ENCODE assay signal across 8 cellular contexts in the genomic region with DNA sequence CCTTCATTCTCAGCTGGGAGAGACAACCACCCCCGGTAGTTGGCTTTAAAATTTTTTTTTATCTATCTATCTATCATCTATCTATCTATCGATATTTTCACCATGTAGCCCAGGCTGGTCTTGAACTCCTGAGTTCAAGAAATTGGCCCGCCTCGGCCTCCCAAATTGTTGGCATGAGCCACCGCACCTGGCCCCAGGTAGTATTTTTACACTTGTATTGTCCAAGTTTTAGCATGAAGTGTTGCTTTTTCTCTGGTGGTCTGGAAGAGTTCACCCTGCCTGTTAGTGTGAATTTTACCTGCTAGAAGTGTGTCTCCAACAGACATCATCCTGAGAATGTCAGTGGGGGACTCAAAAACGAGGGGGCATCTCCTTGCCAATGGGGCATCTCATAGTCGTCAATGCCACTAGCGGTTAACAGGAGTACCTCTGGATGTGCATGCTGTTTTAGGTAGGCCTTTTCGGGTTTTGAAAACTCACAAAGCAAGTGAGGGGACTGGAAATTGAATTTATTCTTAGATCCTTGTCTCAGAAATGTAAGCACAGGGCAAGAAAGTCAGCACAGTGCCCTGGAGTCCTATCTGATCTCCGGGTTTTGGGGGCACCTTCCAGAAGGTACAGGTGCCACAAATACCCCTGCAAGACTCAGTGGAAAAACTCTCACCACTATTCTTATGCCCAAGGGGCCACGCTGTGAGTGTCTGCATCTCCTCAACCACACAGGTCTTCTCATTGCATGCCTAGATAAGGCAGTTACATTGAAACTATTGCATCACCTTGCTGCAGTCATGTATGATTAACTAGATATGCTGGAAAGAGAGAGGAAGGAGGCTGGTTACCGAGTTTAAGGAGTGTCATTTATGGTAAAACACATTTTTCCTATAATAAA. TPM values are rescaled to one million over a fixed set of nuclear protein-coding genes. Genes with fewer than 3 reads are reported as not detected.
DNase-seq lines count a peak whose midpoint lies in the region; ATAC-seq, FAIRE-seq and TF ChIP-seq lines count a peak whose summit lies in the region.

No MANE protein-coding gene starts in this region.

- no peaks in the 10 kb centered on the region for H3K27me3 ChIP-seq in CD8-positive, alpha-beta T cell (ENCODE audit: insufficient read depth, low read length)

- H3K4me3 ChIP-seq in CD8-positive, alpha-beta T cell (ENCODE audit: low read depth, low read length): no peak overlapping the region

- no peak for FAIRE-seq in D721Med (lab: Jason Lieb, UNC)

- CTCF ChIA-PET in CD8-positive, alpha-beta T cell (lab: Charles Lee): no interaction called here
- CTCF ChIA-PET in activated CD8-positive, alpha-beta memory T cell treated with anti-CD3 and anti-CD28 coated beads, Interleukin-2, amount 10 ng/mL, durations not matched to agents 7 days and 5 days (lab: Charles Lee): interaction anchor here (1.1 kb wide), 2 partner anchors 20 to 34 kb away, joined by 3 to 4 read pairs; no protein-coding TSS in a partner anchor

- no peak for DNase-seq in CD8-positive, alpha-beta T cell
- DNase-seq in activated CD8-positive, alpha-beta memory T cell treated with anti-CD3 and anti-CD28 coated beads, Interleukin-2, amount 10 ng/mL, durations not matched to agents 7 days and 5 days: peak; percentile 65
- DNase-seq in naive thymus-derived CD8-positive, alpha-beta T cell: no peak
- no peak for DNase-seq in NCI-H82 treated with DMSO at 0.1 percent for 48 hours (lab: John Stamatoyannopoulos, UW; ENCODE audit: unreplicated experiment)
- no peak for DNase-seq in ecto neural progenitor cell (ENCODE audit: low spot score)
- no peak for DNase-seq in D721Med (ENCODE audit: insufficient read length, low spot score)

- no peak for TF ChIP-seq CTCF in CD8-positive, alpha-beta T cell (IDR thresholded peaks at IDR 0.05)
- no peak for TF ChIP-seq CTCF in D721Med (IDR thresholded peaks at IDR 0.05; ENCODE audit: insufficient read depth, missing control alignments)

- peak overlapping the region; percentile 1 for H3K4me3 Mint-ChIP-seq in CD8-positive, alpha-beta T cell
- H3K4me3 Mint-ChIP-seq in activated CD8-positive, alpha-beta memory T cell treated with anti-CD3 and anti-CD28 coated beads, Interleukin-2, amount 10 ng/mL, durations not matched to agents 7 days and 5 days: peak overlapping the region; percentile 74
- H3K4me3 Mint-ChIP-seq in naive thymus-derived CD8-positive, alpha-beta T cell: peak overlapping the region in 7 of 10 donors; percentile 11 to 74 (median 27)

- peaks cover 6% of the 10 kb centered on the region for H3K4me1 ChIP-seq in CD8-positive, alpha-beta T cell (ENCODE audit: insufficient read depth, low read length)

- no peaks in the 10 kb centered on the region for H3K9me3 ChIP-seq in CD8-positive, alpha-beta T cell (ENCODE audit: low read length)

- H3K4me1 Mint-ChIP-seq in CD8-positive, alpha-beta T cell (ENCODE audit: low read depth): peaks cover 26% of the 10 kb centered on the region
- peaks cover 45% of the 10 kb centered on the region for H3K4me1 Mint-ChIP-seq in activated CD8-positive, alpha-beta memory T cell treated with anti-CD3 and anti-CD28 coated beads, Interleukin-2, amount 10 ng/mL, durations not matched to agents 7 days and 5 days
- peaks cover 2 to 32% (median 18%) of the 10 kb centered on the region in 4 donors for H3K4me1 Mint-ChIP-seq in naive thymus-derived CD8-positive, alpha-beta T cell

- peaks cover 2% of the 10 kb centered on the region for H3K27me3 Mint-ChIP-seq in CD8-positive, alpha-beta T cell (ENCODE audit: low read depth)
- no peaks in the 10 kb centered on the region for H3K27me3 Mint-ChIP-seq in activated CD8-positive, alpha-beta memory T cell treated with anti-CD3 and anti-CD28 coated beads, Interleukin-2, amount 10 ng/mL, durations not matched to agents 7 days and 5 days
- no peaks in the 10 kb centered on the region for H3K27me3 Mint-ChIP-seq in naive thymus-derived CD8-positive, alpha-beta T cell

- POLR2A ChIA-PET in CD8-positive, alpha-beta T cell (lab: Charles Lee): no interaction called here
- POLR2A ChIA-PET in naive thymus-derived CD8-positive, alpha-beta T cell (lab: Charles Lee): no interaction called here

- no peaks in the 10 kb centered on the region for H3K36me3 Mint-ChIP-seq in CD8-positive, alpha-beta T cell
- H3K36me3 Mint-ChIP-seq in activated CD8-positive, alpha-beta memory T cell treated with anti-CD3 and anti-CD28 coated beads, Interleukin-2, amount 10 ng/mL, durations not matched to agents 7 days and 5 days: peaks cover 2% of the 10 kb centered on the region
- no peaks in the 10 kb centered on the region for H3K36me3 Mint-ChIP-seq in naive thymus-derived CD8-positive, alpha-beta T cell

- intact Hi-C loops in CD8-positive, alpha-beta T cell (cut with DNase I, micrococcal nuclease): no loop called here

- no peak for ATAC-seq in CD8-positive, alpha-beta T cell
- ATAC-seq in GM19452 (IDR thresholded peaks at IDR 0.05; ENCODE audit: unreplicated experiment) (peak; percentile 89), HG03442 (IDR thresholded peaks at IDR 0.05; ENCODE audit: unreplicated experiment) (peak; percentile 71)
- ATAC-seq in activated CD8-positive, alpha-beta memory T cell treated with anti-CD3 and anti-CD28 coated beads, Interleukin-2, amount 10 ng/mL, durations not matched to agents 7 days and 5 days: peak; percentile 77
- ATAC-seq in naive thymus-derived CD8-positive, alpha-beta T cell: no peak

- no peaks in the 10 kb centered on the region for H3K9me3 Mint-ChIP-seq in CD8-positive, alpha-beta T cell
- H3K9me3 Mint-ChIP-seq in activated CD8-positive, alpha-beta memory T cell treated with anti-CD3 and anti-CD28 coated beads, Interleukin-2, amount 10 ng/mL, durations not matched to agents 7 days and 5 days (ENCODE audit: low read depth): no peaks in the 10 kb centered on the region
- no peaks in the 10 kb centered on the region for H3K9me3 Mint-ChIP-seq in naive thymus-derived CD8-positive, alpha-beta T cell

- no peak overlapping the region for H3K27ac Mint-ChIP-seq in CD8-positive, alpha-beta T cell
- H3K27ac Mint-ChIP-seq in activated CD8-positive, alpha-beta memory T cell treated with anti-CD3 and anti-CD28 coated beads, Interleukin-2, amount 10 ng/mL, durations not matched to agents 7 days and 5 days: peak overlapping the region; percentile 94
- H3K27ac Mint-ChIP-seq in naive thymus-derived CD8-positive, alpha-beta T cell: peak overlapping the region in 2 of 10 donors; percentile 10 to 39

- no peaks in the 10 kb centered on the region for H3K36me3 ChIP-seq in CD8-positive, alpha-beta T cell (ENCODE audit: insufficient read depth, low read length)

- no peak overlapping the region for H3K27ac ChIP-seq in CD8-positive, alpha-beta T cell (ENCODE audit: low read depth, low read length)

RNA-seq across cellular contexts. Expression of gene TNFAIP3, which starts 37.1 kb away (rescaled TPM):
- 1,000 to 10,000 TPM; 3,739 to 3,807 TPM for total RNA-seq in CD8-positive, alpha-beta T cell
- total RNA-seq in activated CD8-positive, alpha-beta memory T cell treated with anti-CD3 and anti-CD28 coated beads, Interleukin-2, amount 10 ng/mL, durations not matched to agents 7 days and 5 days: 100 to 1,000 TPM in 1 of 2 experiments, 10 to 100 TPM in 1; 86.7 to 225 TPM
- 100 to 1,000 TPM; 108 to 114 TPM for total RNA-seq in naive thymus-derived CD8-positive, alpha-beta T cell
- polyA plus RNA-seq in naive thymus-derived CD8-positive, alpha-beta T cell: 100 to 1,000 TPM in 1 of 3 donors, 10 to 100 TPM in 2; 61.5 to 139 (median 84.3) TPM

Comparison
In these comparisons a context has a peak if more than half of its experiments do, and no peak if none do; other contexts are left out.
1. ATAC-seq: peak in GM19452 (single experiment), HG03442 (single experiment) and activated CD8-positive, alpha-beta memory T cell treated with anti-CD3 and anti-CD28 coated beads, Interleukin-2, amount 10 ng/mL, durations not matched to agents 7 days and 5 days (single experiment); none in CD8-positive, alpha-beta T cell (single experiment) and naive thymus-derived CD8-positive, alpha-beta T cell (0 of 2).
2. H3K4me3 Mint-ChIP-seq: peak in every context shown above with its lines; median percentile 74 in activated CD8-positive, alpha-beta memory T cell treated with anti-CD3 and anti-CD28 coated beads, Interleukin-2, amount 10 ng/mL, durations not matched to agents 7 days and 5 days; 27 in naive thymus-derived CD8-positive, alpha-beta T cell; 1 in CD8-positive, alpha-beta T cell.
3. RNA of gene TNFAIP3, which starts 37.1 kb away (total RNA-seq): 3,739 to 3,807 TPM in CD8-positive, alpha-beta T cell; 86.7 to 225 TPM in activated CD8-positive, alpha-beta memory T cell treated with anti-CD3 and anti-CD28 coated beads, Interleukin-2, amount 10 ng/mL, durations not matched to agents 7 days and 5 days and 108 to 114 TPM in naive thymus-derived CD8-positive, alpha-beta T cell; every median in the first group is over 10 times any median in the second.